8 cellular contexts compared by ENCODE assay signal in genomic region chr17:63946440-63947363, GRCh38. TPM values are rescaled to one million over a fixed set of nuclear protein-coding genes. Genes with fewer than 3 reads are reported as not detected.
A peak's percentile ranks its signal among the peaks of the same experiment; 100 is the strongest.
DNase-seq lines count a peak whose midpoint lies in the region; ATAC-seq and TF ChIP-seq lines count a peak whose summit lies in the region.

No MANE protein-coding gene starts in this region.

- intact Hi-C loops in lower lobe of right lung (cut with DNase I) = no loop called here

- ATAC-seq in DND-41 (ENCODE audit: insufficient read depth, low read depth) (peak; percentile 94), GM21786 (IDR thresholded peaks at IDR 0.05; ENCODE audit: unreplicated experiment) (peak; percentile 59), lower lobe of right lung (peak; percentile 78 to 82), GM18870 (IDR thresholded peaks at IDR 0.05; ENCODE audit: unreplicated experiment) (no peak)
- ATAC-seq in stimulated activated memory B cell treated with anti-CD40 and anti-IgM and Interleukin-4, amounts not matched to agents 10 μg/mL and 1 μg/mL and 100 μg/mL, for 72 hours = peak; percentile 88

- H2AFZ ChIP-seq in DND-41 (ENCODE audit: low read depth, low read length) = peak overlapping the region; percentile 50; the same call in 1 of the 2 replicates

- H3K4me2 ChIP-seq in DND-41 (ENCODE audit: insufficient read depth, low read length) = no peak overlapping the region

- H3K9ac ChIP-seq in DND-41 (ENCODE audit: low read depth, low read length) = no peak overlapping the region

- DNase-seq in DND-41 (peak; percentile 59), NCI-H1092 treated with DMSO at 0.1 percent for 48 hours (lab: John Stamatoyannopoulos, UW) (peak; percentile 23), choroid plexus epithelial cell (ENCODE audit: low read depth) (peak; percentile 47), lower lobe of right lung (peak; percentile 65)
- DNase-seq in activated CD4-positive, alpha-beta T cell treated with anti-CD3 and anti-CD28 coated beads for 1 hour = peak; percentile 35

- peak overlapping the region; percentile 88 for H3K4me3 Mint-ChIP-seq in stimulated activated memory B cell treated with anti-CD40 and anti-IgM and Interleukin-4, amounts not matched to agents 10 μg/mL and 1 μg/mL and 100 μg/mL, for 72 hours

- no peaks in the 10 kb centered on the region for H3K9me3 Mint-ChIP-seq in stimulated activated memory B cell treated with anti-CD40 and anti-IgM and Interleukin-4, amounts not matched to agents 10 μg/mL and 1 μg/mL and 100 μg/mL, for 72 hours

- H3K9me3 ChIP-seq in DND-41 (ENCODE audit: insufficient read depth, low read length, severe bottlenecking) = no peaks in the 10 kb centered on the region
- no peaks in the 10 kb centered on the region for H3K9me3 ChIP-seq in lower lobe of right lung

- H3K27me3 ChIP-seq in DND-41 (ENCODE audit: insufficient read depth, low read length, poor library complexity) (no peaks in the 10 kb centered on the region), lower lobe of right lung (ENCODE audit: low read depth) (no peaks in the 10 kb centered on the region)

- no peak overlapping the region for H3K27ac ChIP-seq in DND-41 (ENCODE audit: low read length)
- H3K27ac ChIP-seq in lower lobe of right lung = no peak overlapping the region

- no peaks in the 10 kb centered on the region for H3K27me3 Mint-ChIP-seq in stimulated activated memory B cell treated with anti-CD40 and anti-IgM and Interleukin-4, amounts not matched to agents 10 μg/mL and 1 μg/mL and 100 μg/mL, for 72 hours

- peak; percentile 79 for TF ChIP-seq CTCF in DND-41 (IDR thresholded peaks at IDR 0.05; ENCODE audit: borderline replicate concordance, extremely low read depth, low read length, poor library complexity, severe bottlenecking)
- TF ChIP-seq CTCF in choroid plexus epithelial cell (conservative IDR thresholded peaks at IDR 0.05; ENCODE audit: low read depth, low read length) = peak; percentile 77
- peak; percentile 82 for TF ChIP-seq CTCF in lower lobe of right lung (IDR thresholded peaks at IDR 0.05)

- H3K4me1 ChIP-seq in DND-41 (ENCODE audit: insufficient read depth, low read length) (peaks cover 4% of the 10 kb centered on the region; the same call in 1 of the 2 replicates), lower lobe of right lung (peaks cover 12% of the 10 kb centered on the region)

- H4K20me1 ChIP-seq in DND-41 (ENCODE audit: insufficient read depth, low read length) = no peaks in the 10 kb centered on the region

- H3K36me3 ChIP-seq in DND-41 (ENCODE audit: insufficient read depth, low read length) = no peaks in the 10 kb centered on the region
- no peaks in the 10 kb centered on the region for H3K36me3 ChIP-seq in lower lobe of right lung

- peak overlapping the region; percentile 94 for H3K27ac Mint-ChIP-seq in stimulated activated memory B cell treated with anti-CD40 and anti-IgM and Interleukin-4, amounts not matched to agents 10 μg/mL and 1 μg/mL and 100 μg/mL, for 72 hours

- H3K4me3 ChIP-seq in DND-41 (ENCODE audit: low read depth in 1 of 2, low read length in 2 of 2) (no peak overlapping the region), choroid plexus epithelial cell (ENCODE audit: low read depth, low read length) (no peak overlapping the region), lower lobe of right lung (no peak overlapping the region)

- peaks cover 10% of the 10 kb centered on the region for H3K36me3 Mint-ChIP-seq in stimulated activated memory B cell treated with anti-CD40 and anti-IgM and Interleukin-4, amounts not matched to agents 10 μg/mL and 1 μg/mL and 100 μg/mL, for 72 hours

- peaks cover 73% of the 10 kb centered on the region for H3K4me1 Mint-ChIP-seq in stimulated activated memory B cell treated with anti-CD40 and anti-IgM and Interleukin-4, amounts not matched to agents 10 μg/mL and 1 μg/mL and 100 μg/mL, for 72 hours

- H3K79me2 ChIP-seq in DND-41 (ENCODE audit: insufficient read depth, low read length) = no peaks in the 10 kb centered on the region

RNA-seq across cellular contexts. Expression of gene CD79B, which starts 14.6 kb away (rescaled TPM):
- 4.7 TPM for total RNA-seq in lower lobe of right lung

RNA-seq across cellular contexts. Expression of gene SCN4A, which starts 26.0 kb away (rescaled TPM):
- 0.18 TPM for total RNA-seq in lower lobe of right lung

RNA-seq across cellular contexts. Expression of gene GH1, which starts 28.1 kb away (rescaled TPM):
- not detected for total RNA-seq in lower lobe of right lung

RNA-seq across cellular contexts. Expression of gene CSHL1, which starts 35.6 kb away (rescaled TPM):
- total RNA-seq in lower lobe of right lung = not detected

RNA-seq across cellular contexts. Expression of gene CSH1, which starts 50.3 kb away (rescaled TPM):
- total RNA-seq in lower lobe of right lung = not detected
